ENCODE assay signal across 22 cellular contexts in the genomic region with DNA sequence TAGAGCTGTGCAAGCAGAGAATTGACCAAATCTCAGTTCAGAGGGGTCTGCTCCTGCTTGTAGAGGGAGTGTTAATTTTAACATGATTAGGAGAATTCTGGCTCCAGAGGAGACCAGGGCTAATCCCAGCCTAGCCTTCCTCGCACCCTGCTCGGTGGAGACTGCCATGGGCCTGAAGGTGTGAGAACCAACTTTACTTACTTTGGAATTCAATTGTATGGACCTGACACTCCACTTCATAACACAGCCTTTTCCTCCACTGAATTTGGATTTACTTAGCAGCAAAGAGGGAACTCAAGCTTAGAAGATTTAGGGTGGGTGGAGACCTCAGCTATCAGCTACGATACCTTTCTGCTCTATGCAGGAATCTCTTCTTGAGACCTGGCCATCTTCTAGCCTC. TPM values are rescaled to one million over a fixed set of nuclear protein-coding genes. Genes with fewer than 3 reads are reported as not detected.
DNase-seq lines count a peak whose midpoint lies in the region; ATAC-seq and TF ChIP-seq lines count a peak whose summit lies in the region.
"Had no signal": no experiment of that assay in that cellular context is flagged by ENCODE, and none has a peak within 500 bp of the region (broad histone marks: within the 10 kb centered on the region; RNA-seq: fewer than 3 reads in every experiment).

No MANE protein-coding gene starts in this region.

- DNase-seq in MCF 10A (ENCODE audit: unreplicated experiment) (no peak), breast epithelium (ENCODE audit: low spot score in 2 of 2) (no peak), lower lobe of right lung (no peak), uterus (no peak), posterior vena cava (ENCODE audit: low spot score) (no peak), CD1c-positive myeloid dendritic cell (ENCODE audit: extremely low spot score) (no peak)
- DNase-seq in activated CD4-positive, alpha-beta memory T cell treated with anti-CD3 and anti-CD28 coated beads for 36 hours = no peak
- DNase-seq: activated CD4-positive, alpha-beta T cell treated with anti-CD3 and anti-CD28 coated beads for 1 hour; activated naive CD4-positive, alpha-beta T cell treated with Interleukin-2 at 50 U/mL for 16 hours; activated T-cell treated with anti-CD3 and anti-CD28 coated beads, Interleukin-2, amount 50 U/mL, for 4 hours; heart right ventricle; Karpas-422; left ventricle myocardium superior; NCI-H1048; NCI-H187 treated with DMSO at 0.1 percent for 48 hours; OCI-M1; SHP77 treated with DMSO at 0.1 percent for 48 hours; stimulated activated CD4-positive, alpha-beta T cell treated with anti-CD3 and anti-CD28 coated beads, Interleukin-1b, Interleukin-23, amount 100 ng/mL, for 48 hours; T-helper 1 cell; testis had no signal

- H3K27ac Mint-ChIP-seq in MCF 10A (ENCODE audit: low read depth, unreplicated experiment) = peak overlapping the region; percentile 24
- no peak overlapping the region for H3K27ac Mint-ChIP-seq in activated CD4-positive, alpha-beta memory T cell treated with anti-CD3 and anti-CD28 coated beads for 36 hours

- no peaks in the 10 kb centered on the region for H3K9me3 ChIP-seq in breast epithelium
- H3K9me3 ChIP-seq in lower lobe of right lung = no peaks in the 10 kb centered on the region
- no peaks in the 10 kb centered on the region for H3K9me3 ChIP-seq in uterus
- H3K9me3 ChIP-seq: BLaER1, heart right ventricle, testis had no signal

- H3K36me3 ChIP-seq in breast epithelium (no peaks in the 10 kb centered on the region), lower lobe of right lung (peaks cover 3% of the 10 kb centered on the region), rectal smooth muscle tissue (ENCODE audit: control insufficient read depth, insufficient read depth, low read length) (no peaks in the 10 kb centered on the region), uterus (no peaks in the 10 kb centered on the region)
- H3K36me3 ChIP-seq: BLaER1 had no signal

- TF ChIP-seq POLR2A in breast epithelium (IDR thresholded peaks at IDR 0.05) (no peak), uterus (IDR thresholded peaks at IDR 0.05) (no peak)

- CTCF ChIA-PET in MCF 10A (lab: Yijun Ruan, JAX) = interaction anchor here (0.5 to 19.5 kb wide), 12 partner anchors 10 to 420 kb away, joined by 3 to 1037 read pairs (median 8); a partner anchor contains a TSS
- CTCF ChIA-PET in activated CD4-positive, alpha-beta memory T cell treated with anti-CD3 and anti-CD28 coated beads for 36 hours (lab: Charles Lee) = interaction anchor here (1.3 kb wide), 1 partner anchor 14 kb away, joined by 3 read pairs; no protein-coding TSS in a partner anchor

- H3K27ac ChIP-seq in breast epithelium (no peak overlapping the region), lower lobe of right lung (peak overlapping the region; percentile 83), rectal smooth muscle tissue (ENCODE audit: low read depth, low read length) (peak overlapping the region; percentile 48), uterus (peak overlapping the region; percentile 25 to 65)
- H3K27ac ChIP-seq: BLaER1, testis had no signal

- no peaks in the 10 kb centered on the region for H3K27me3 ChIP-seq in breast epithelium
- H3K27me3 ChIP-seq in lower lobe of right lung (ENCODE audit: low read depth) = no peaks in the 10 kb centered on the region
- no peaks in the 10 kb centered on the region for H3K27me3 ChIP-seq in rectal smooth muscle tissue (ENCODE audit: control insufficient read depth, insufficient read depth, low read length)
- H3K27me3 ChIP-seq in uterus = no peaks in the 10 kb centered on the region
- H3K27me3 ChIP-seq: BLaER1, heart right ventricle, testis had no signal

- no peak for ATAC-seq in lower lobe of right lung
- ATAC-seq: activated T-cell treated with anti-CD3 and anti-CD28 coated beads, Interleukin-2, amount 50 U/mL, for 4 hours had no signal

- H3K9ac ChIP-seq in rectal smooth muscle tissue (ENCODE audit: low read length) = no peak overlapping the region
- H3K9ac ChIP-seq: BLaER1 had no signal

- intact Hi-C loops in MCF 10A (cut with micrococcal nuclease) (no loop called here), breast epithelium (cut with DNase I; ENCODE audit: low total_unique reads) (loop anchor here (10.0 kb wide), 1 partner anchor 198 kb away; no protein-coding TSS in a partner anchor), lower lobe of right lung (cut with DNase I) (no loop called here), uterus (cut with DNase I; ENCODE audit: low total_unique reads) (loop anchor here (10.0 kb wide), 1 partner anchor 58 kb away; no protein-coding TSS in a partner anchor), posterior vena cava (cut with DNase I) (no loop called here)
- intact Hi-C loops in activated CD4-positive, alpha-beta memory T cell treated with anti-CD3 and anti-CD28 coated beads for 36 hours (cut with micrococcal nuclease) = no loop called here

- POLR2A ChIA-PET in MCF 10A (lab: Yijun Ruan, JAX) = interaction anchor here (0.6 to 14.6 kb wide), 7 partner anchors 12 to 1420 kb away, joined by 3 to 186 read pairs (median 3); a partner anchor contains a TSS
- POLR2A ChIA-PET in activated CD4-positive, alpha-beta memory T cell treated with anti-CD3 and anti-CD28 coated beads for 36 hours (lab: Charles Lee) = no interaction called here

- H3K36me3 Mint-ChIP-seq in MCF 10A (ENCODE audit: insufficient read depth, unreplicated experiment) = peaks cover 9% of the 10 kb centered on the region
- no peaks in the 10 kb centered on the region for H3K36me3 Mint-ChIP-seq in activated CD4-positive, alpha-beta memory T cell treated with anti-CD3 and anti-CD28 coated beads for 36 hours

- H3K4me1 ChIP-seq in breast epithelium = no peaks in the 10 kb centered on the region
- H3K4me1 ChIP-seq in lower lobe of right lung = peaks cover 100% of the 10 kb centered on the region
- H3K4me1 ChIP-seq in rectal smooth muscle tissue (ENCODE audit: control insufficient read depth, insufficient read depth, low read length) = peaks cover 49% of the 10 kb centered on the region
- peaks cover 16 to 18% of the 10 kb centered on the region in 2 donors for H3K4me1 ChIP-seq in uterus

- no peak overlapping the region for H3K4me3 Mint-ChIP-seq in MCF 10A (ENCODE audit: unreplicated experiment)
- no peak overlapping the region for H3K4me3 Mint-ChIP-seq in activated CD4-positive, alpha-beta memory T cell treated with anti-CD3 and anti-CD28 coated beads for 36 hours
- H3K4me3 Mint-ChIP-seq: activated T-cell treated with anti-CD3 and anti-CD28 coated beads, Interleukin-2, amount 50 U/mL, for 4 hours had no signal

- peaks cover 64% of the 10 kb centered on the region for H3K4me1 Mint-ChIP-seq in MCF 10A (ENCODE audit: insufficient read depth, unreplicated experiment)
- peaks cover 15% of the 10 kb centered on the region for H3K4me1 Mint-ChIP-seq in activated CD4-positive, alpha-beta memory T cell treated with anti-CD3 and anti-CD28 coated beads for 36 hours (ENCODE audit: low read depth)

- no peaks in the 10 kb centered on the region for H3K27me3 Mint-ChIP-seq in MCF 10A (ENCODE audit: insufficient read depth, unreplicated experiment)
- H3K27me3 Mint-ChIP-seq in activated CD4-positive, alpha-beta memory T cell treated with anti-CD3 and anti-CD28 coated beads for 36 hours = peaks cover 25% of the 10 kb centered on the region

- TF ChIP-seq CTCF in MCF 10A (IDR thresholded peaks at IDR 0.05; ENCODE audit: unreplicated experiment) = no peak
- no peak for TF ChIP-seq CTCF in breast epithelium (IDR thresholded peaks at IDR 0.05)
- no peak for TF ChIP-seq CTCF in lower lobe of right lung (IDR thresholded peaks at IDR 0.05)
- no peak for TF ChIP-seq CTCF in uterus (IDR thresholded peaks at IDR 0.05)

- no peak overlapping the region for H3K4me3 ChIP-seq in breast epithelium
- no peak overlapping the region for H3K4me3 ChIP-seq in lower lobe of right lung
- no peak overlapping the region for H3K4me3 ChIP-seq in rectal smooth muscle tissue (ENCODE audit: low read length)
- H3K4me3 ChIP-seq in uterus = no peak overlapping the region
- H3K4me3 ChIP-seq: BLaER1, heart right ventricle, testis had no signal

- no TSS peak for BruUV-seq in MCF 10A (replicated peaks; lab: Mats Ljungman, UMichigan)

- H3K9me3 Mint-ChIP-seq in MCF 10A (ENCODE audit: unreplicated experiment) = no peaks in the 10 kb centered on the region
- no peaks in the 10 kb centered on the region for H3K9me3 Mint-ChIP-seq in activated CD4-positive, alpha-beta memory T cell treated with anti-CD3 and anti-CD28 coated beads for 36 hours
- H3K9me3 Mint-ChIP-seq: activated T-cell treated with anti-CD3 and anti-CD28 coated beads, Interleukin-2, amount 50 U/mL, for 4 hours had no signal

RNA-seq across cellular contexts. Expression of a gene that starts 11.5 kb away (rescaled TPM):
- total RNA-seq in MCF 10A (2022) (59.2 and 69.7 TPM in 2 replicates), breast epithelium (10 to 100 TPM; 11.3 to 18.2 (median 11.5) TPM), lower lobe of right lung (83.9 TPM), uterus (10 to 100 TPM in 2 of 4 donors, 1 to 10 TPM in 2; 5.4 to 94.5 (median 9.5) TPM), posterior vena cava (10 to 100 TPM; 23.4 to 40.6 TPM)
- under 1 TPM; 0.29 to 0.34 TPM for total RNA-seq in activated CD4-positive, alpha-beta memory T cell treated with anti-CD3 and anti-CD28 coated beads for 36 hours

Comparison
In these comparisons a context has a peak if more than half of its experiments do, and no peak if none do; other contexts are left out.
1. intact Hi-C loops: an anchor here in breast epithelium (10.0 kb wide) and uterus (10.0 kb wide); none called in MCF 10A, lower lobe of right lung, posterior vena cava and activated CD4-positive, alpha-beta memory T cell treated with anti-CD3 and anti-CD28 coated beads for 36 hours.
2. H3K27ac ChIP-seq: peak in lower lobe of right lung (single experiment), rectal smooth muscle tissue (single experiment) and uterus (2 of 2); none in breast epithelium (0 of 2).
3. RNA of a gene that starts 11.5 kb away (total RNA-seq): 83.9 TPM in lower lobe of right lung (single experiment), 59.2 to 69.7 TPM in MCF 10A, 23.4 to 40.6 TPM in posterior vena cava, 5.4 to 94.5 TPM in uterus and 11.3 to 18.2 TPM in breast epithelium; 0.29 to 0.34 TPM in activated CD4-positive, alpha-beta memory T cell treated with anti-CD3 and anti-CD28 coated beads for 36 hours; every median in the first group is over 4 times any median in the second.